27 cellular contexts compared by ENCODE assay signal in genomic region chr6:64224819-64225218, GRCh38.
DNase-seq lines count a peak whose midpoint lies in the region; ATAC-seq and TF ChIP-seq lines count a peak whose summit lies in the region.
"Had no signal": no experiment of that assay in that cellular context is flagged by ENCODE, and none has a peak within 500 bp of the region (broad histone marks: within the 10 kb centered on the region; RNA-seq: fewer than 3 reads in every experiment).

No MANE protein-coding gene starts in this region.

- no peaks in the 10 kb centered on the region for H3K27me3 Mint-ChIP-seq in brain
- H3K27me3 Mint-ChIP-seq in CD4-positive, alpha-beta memory T cell: no peaks in the 10 kb centered on the region
- H3K27me3 Mint-ChIP-seq in activated naive CD4-positive, alpha-beta T cell treated with anti-CD3 and anti-CD28 coated beads, Interleukin-2, amount 10 ng/mL, durations not matched to agents 7 days and 5 days: no peaks in the 10 kb centered on the region
- H3K27me3 Mint-ChIP-seq: activated CD4-positive, alpha-beta T cell treated with anti-CD3 and anti-CD28 coated beads, Interleukin-2, amount 10 ng/mL, durations not matched to agents 7 days and 5 days; B cell; naive thymus-derived CD4-positive, alpha-beta T cell had no signal

- H3K4me1 Mint-ChIP-seq in brain: peaks cover 28% of the 10 kb centered on the region
- H3K4me1 Mint-ChIP-seq in CD4-positive, alpha-beta memory T cell: no peaks in the 10 kb centered on the region
- H3K4me1 Mint-ChIP-seq in activated naive CD4-positive, alpha-beta T cell treated with anti-CD3 and anti-CD28 coated beads, Interleukin-2, amount 10 ng/mL, durations not matched to agents 7 days and 5 days: no peaks in the 10 kb centered on the region
- H3K4me1 Mint-ChIP-seq: activated CD4-positive, alpha-beta T cell treated with anti-CD3 and anti-CD28 coated beads, Interleukin-2, amount 10 ng/mL, durations not matched to agents 7 days and 5 days; B cell; naive thymus-derived CD4-positive, alpha-beta T cell had no signal

- ATAC-seq in left ventricle myocardium superior (peak; percentile 72), GM19035 (IDR thresholded peaks at IDR 0.05; ENCODE audit: unreplicated experiment) (no peak), left lobe of liver (no peak)
- ATAC-seq: naive thymus-derived CD4-positive, alpha-beta T cell had no signal

- CTCF ChIA-PET in CD4-positive, alpha-beta memory T cell (lab: Charles Lee; ENCODE audit: partially characterized antibody): no interaction called here
- CTCF ChIA-PET in activated naive CD4-positive, alpha-beta T cell treated with anti-CD3 and anti-CD28 coated beads, Interleukin-2, amount 10 ng/mL, durations not matched to agents 7 days and 5 days (lab: Charles Lee): no interaction called here

- H3K27ac ChIP-seq in GM23248: no peak overlapping the region
- no peak overlapping the region for H3K27ac ChIP-seq in CD4-positive, alpha-beta memory T cell (ENCODE audit: low read depth, low read length)
- H3K27ac ChIP-seq: esophagus muscularis mucosa, hepatocyte, ovary, transverse colon had no signal

- H3K9me2 ChIP-seq in GM23248 (ENCODE audit: insufficient read depth): no peaks in the 10 kb centered on the region

- no peaks in the 10 kb centered on the region for H3K27me3 ChIP-seq in GM23248 (replicated peaks; ENCODE audit: insufficient read depth)
- no peaks in the 10 kb centered on the region for H3K27me3 ChIP-seq in CD4-positive, alpha-beta memory T cell (ENCODE audit: insufficient read depth, low read length)
- H3K27me3 ChIP-seq: esophagus muscularis mucosa, hepatocyte, ovary, transverse colon had no signal

- peak overlapping the region; percentile 7 to 99 (median 80) for H3K27ac Mint-ChIP-seq in brain
- H3K27ac Mint-ChIP-seq in CD4-positive, alpha-beta memory T cell: no peak overlapping the region
- H3K27ac Mint-ChIP-seq in activated naive CD4-positive, alpha-beta T cell treated with anti-CD3 and anti-CD28 coated beads, Interleukin-2, amount 10 ng/mL, durations not matched to agents 7 days and 5 days: no peak overlapping the region
- H3K27ac Mint-ChIP-seq: activated CD4-positive, alpha-beta T cell treated with anti-CD3 and anti-CD28 coated beads, Interleukin-2, amount 10 ng/mL, durations not matched to agents 7 days and 5 days; B cell; naive thymus-derived CD4-positive, alpha-beta T cell had no signal

- POLR2A ChIA-PET in CD4-positive, alpha-beta memory T cell (lab: Charles Lee; ENCODE audit: partially characterized antibody): no interaction called here

- H3K9ac ChIP-seq in GM23248: no peak overlapping the region

- no peaks in the 10 kb centered on the region for H3K9me3 ChIP-seq in GM23248 (ENCODE audit: low read depth)
- H3K9me3 ChIP-seq in CD4-positive, alpha-beta memory T cell (ENCODE audit: control insufficient read depth in 1 of 2, low read length in 2 of 2): no peaks in the 10 kb centered on the region
- H3K9me3 ChIP-seq: esophagus muscularis mucosa, ovary, transverse colon had no signal

- no peaks in the 10 kb centered on the region for H3K36me3 Mint-ChIP-seq in brain
- H3K36me3 Mint-ChIP-seq in CD4-positive, alpha-beta memory T cell: no peaks in the 10 kb centered on the region
- H3K36me3 Mint-ChIP-seq in activated naive CD4-positive, alpha-beta T cell treated with anti-CD3 and anti-CD28 coated beads, Interleukin-2, amount 10 ng/mL, durations not matched to agents 7 days and 5 days: no peaks in the 10 kb centered on the region
- H3K36me3 Mint-ChIP-seq: naive thymus-derived CD4-positive, alpha-beta T cell had no signal

- H3K79me2 ChIP-seq in GM23248 (ENCODE audit: insufficient read depth): no peaks in the 10 kb centered on the region
- H3K79me2 ChIP-seq: hepatocyte had no signal

- H3K36me3 ChIP-seq in GM23248 (ENCODE audit: low read depth): no peaks in the 10 kb centered on the region
- no peaks in the 10 kb centered on the region for H3K36me3 ChIP-seq in CD4-positive, alpha-beta memory T cell (ENCODE audit: insufficient read depth, low read length)
- H3K36me3 ChIP-seq: esophagus muscularis mucosa, ovary, transverse colon had no signal

- no peaks in the 10 kb centered on the region for H4K20me1 ChIP-seq in GM23248 (ENCODE audit: insufficient read depth)

- H3K9me3 Mint-ChIP-seq in brain: peaks cover 0 to 7% (median 0%) of the 10 kb centered on the region in 5 experiments
- peaks cover 0 to 6% (median 2%) of the 10 kb centered on the region in 8 donors for H3K9me3 Mint-ChIP-seq in CD4-positive, alpha-beta memory T cell
- H3K9me3 Mint-ChIP-seq in activated naive CD4-positive, alpha-beta T cell treated with anti-CD3 and anti-CD28 coated beads, Interleukin-2, amount 10 ng/mL, durations not matched to agents 7 days and 5 days: peaks cover 4% of the 10 kb centered on the region
- H3K9me3 Mint-ChIP-seq: activated CD4-positive, alpha-beta T cell treated with anti-CD3 and anti-CD28 coated beads, Interleukin-2, amount 10 ng/mL, durations not matched to agents 7 days and 5 days had no signal

- in situ Hi-C loops in GM23248 (cut with MboI): no loop called here

- intact Hi-C loops in left ventricle myocardium superior (cut with micrococcal nuclease): no loop called here
- intact Hi-C loops in CD4-positive, alpha-beta memory T cell (cut with micrococcal nuclease): no loop called here

- H2AFZ ChIP-seq in GM23248: no peak overlapping the region
- H2AFZ ChIP-seq: hepatocyte had no signal

- no peaks in the 10 kb centered on the region for H3F3A ChIP-seq in GM23248 (ENCODE audit: insufficient read depth)

- H3K4me1 ChIP-seq in GM23248 (ENCODE audit: insufficient read depth): no peaks in the 10 kb centered on the region
- H3K4me1 ChIP-seq in CD4-positive, alpha-beta memory T cell (ENCODE audit: insufficient read depth, low read length): no peaks in the 10 kb centered on the region
- H3K4me1 ChIP-seq: esophagus muscularis mucosa, transverse colon had no signal

- H3K4me2 ChIP-seq in GM23248 (ENCODE audit: unreplicated experiment): no peak overlapping the region
- H3K4me2 ChIP-seq: hepatocyte had no signal

- H3K4me3 Mint-ChIP-seq in brain: peak overlapping the region in 2 of 5 experiments; percentile 29 to 52
- no peak overlapping the region for H3K4me3 Mint-ChIP-seq in CD4-positive, alpha-beta memory T cell
- no peak overlapping the region for H3K4me3 Mint-ChIP-seq in activated naive CD4-positive, alpha-beta T cell treated with anti-CD3 and anti-CD28 coated beads, Interleukin-2, amount 10 ng/mL, durations not matched to agents 7 days and 5 days
- H3K4me3 Mint-ChIP-seq: activated CD4-positive, alpha-beta T cell treated with anti-CD3 and anti-CD28 coated beads, Interleukin-2, amount 10 ng/mL, durations not matched to agents 7 days and 5 days; B cell; naive thymus-derived CD4-positive, alpha-beta T cell had no signal

- no peak overlapping the region for H3K4me3 ChIP-seq in GM23248
- no peak overlapping the region for H3K4me3 ChIP-seq in CD4-positive, alpha-beta memory T cell (ENCODE audit: low read length in 2 of 2)
- H3K4me3 ChIP-seq: esophagus muscularis mucosa, hepatocyte, ovary, transverse colon had no signal

- WGBS in GM23248 (ENCODE audit: low coverage in 1 of 2, low lambda C conversion rate in 2 of 2, missing lambda C conversion rate in 2 of 2), 2 experiments: 5 to 8% methylated on average over 1 of the region's 1 CpG

- DNase-seq in GM23248 (peak; percentile 46), NCI-H524 (lab: John Stamatoyannopoulos, UW) (peak; percentile 78 to 88), left ventricle myocardium superior (peak; percentile 61), left lobe of liver (ENCODE audit: low spot score) (no peak)
- DNase-seq in CD4-positive, alpha-beta memory T cell: no peak
- no peak for DNase-seq in activated naive CD4-positive, alpha-beta T cell treated with anti-CD3 and anti-CD28 coated beads, Interleukin-2, amount 10 ng/mL, durations not matched to agents 7 days and 5 days
- DNase-seq: activated CD4-positive, alpha-beta T cell treated with anti-CD3 and anti-CD28 coated beads, Interleukin-2, amount 10 ng/mL, durations not matched to agents 7 days and 5 days; activated CD8-positive, alpha-beta memory T cell treated with anti-CD3 and anti-CD28 coated beads, Interleukin-2, amount 50 U/mL, for 4 hours; activated effector memory CD4-positive, alpha-beta T cell treated with Interleukin-2 at 50 U/mL for 16 hours; cerebellar nuclear complex; effector memory CD4-positive, alpha-beta T cell; H7; islet precursor cell; mesendoderm; naive thymus-derived CD4-positive, alpha-beta T cell; NCI-H1436 treated with DMSO at 0.1 percent for 48 hours; NCI-H226; ovary; stimulated activated CD4-positive, alpha-beta T cell treated with anti-CD3 and anti-CD28 coated beads, Interleukin-2, amount 100 ng/mL, for 24 hours; stimulated activated naive CD4-positive, alpha-beta T cell treated with Interleukin-2 at 50 U/mL for 16 hours; SW 1271; transverse colon had no signal

- TF ChIP-seq CTCF in brain (conservative IDR thresholded peaks at IDR 0.05): no peak

Comparison
In these comparisons a context has a peak if more than half of its experiments do, and no peak if none do; other contexts are left out.
1. DNase-seq: peak in GM23248 (single experiment), NCI-H524 (2 of 2) and left ventricle myocardium superior (single experiment); none in CD4-positive, alpha-beta memory T cell (0 of 5), activated naive CD4-positive, alpha-beta T cell treated with anti-CD3 and anti-CD28 coated beads, Interleukin-2, amount 10 ng/mL, durations not matched to agents 7 days and 5 days (single experiment) and left lobe of liver (single experiment).
2. H3K27ac Mint-ChIP-seq: peak in brain (5 of 5); none in CD4-positive, alpha-beta memory T cell (0 of 7) and activated naive CD4-positive, alpha-beta T cell treated with anti-CD3 and anti-CD28 coated beads, Interleukin-2, amount 10 ng/mL, durations not matched to agents 7 days and 5 days (single experiment).